ENCODE assay signal across 26 cellular contexts in the genomic region with DNA sequence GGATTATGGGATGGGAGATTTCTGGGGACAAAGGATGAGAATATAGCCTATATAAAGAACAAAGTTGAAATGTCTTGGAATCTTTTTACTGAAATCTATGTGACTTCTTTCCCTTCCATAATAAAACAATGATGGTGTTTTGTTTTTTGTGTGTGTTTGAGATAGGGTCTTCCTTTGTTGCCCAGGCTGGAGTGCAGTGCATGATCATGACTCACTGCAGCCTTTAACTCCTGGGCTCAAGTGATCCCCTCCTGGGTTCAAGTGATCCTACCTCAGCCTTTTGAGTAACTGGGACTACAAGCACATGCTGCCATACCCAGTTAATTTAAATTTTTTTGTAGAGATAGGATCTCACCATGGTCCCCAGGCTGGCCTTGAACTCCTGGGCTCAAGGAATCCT. TPM values are rescaled to one million over a fixed set of nuclear protein-coding genes. Genes with fewer than 3 reads are reported as not detected.
"Had no signal": no experiment of that assay in that cellular context is flagged by ENCODE, and none has a peak within 500 bp of the region (broad histone marks: within the 10 kb centered on the region; RNA-seq: fewer than 3 reads in every experiment).

No MANE protein-coding gene starts in this region.

- H3K27me3 Mint-ChIP-seq: activated B cell treated with CpG ODN at 0.5 μM for 24 hours; activated CD4-positive, alpha-beta T cell treated with anti-CD3 and anti-CD28 coated beads for 36 hours; activated CD8-positive, alpha-beta memory T cell treated with anti-CD3 and anti-CD28 coated beads, Interleukin-2, amount 10 ng/mL, durations not matched to agents 7 days and 5 days; activated CD8-positive, alpha-beta T cell treated with anti-CD3 and anti-CD28 coated beads for 36 hours; activated naive CD8-positive, alpha-beta T cell treated with anti-CD3 and anti-CD28 coated beads, Interleukin-2, amount 10 ng/mL, durations not matched to agents 7 days and 5 days; stimulated activated naive B cell treated with anti-CD40 and anti-IgM and Interleukin-4, amounts not matched to agents 10 μg/mL and 1 μg/mL and 100 μg/mL, for 72 hours; type B pancreatic cell had no signal

- DNase-seq: activated B cell treated with CpG ODN at 0.5 μM for 24 hours; activated CD4-positive, alpha-beta T cell treated with anti-CD3 and anti-CD28 coated beads for 36 hours; activated CD8-positive, alpha-beta memory T cell treated with anti-CD3 and anti-CD28 coated beads, Interleukin-2, amount 10 ng/mL, durations not matched to agents 7 days and 5 days; activated CD8-positive, alpha-beta T cell treated with anti-CD3 and anti-CD28 coated beads for 36 hours; activated gamma-delta T cell treated with Interleukin-2 at 50 U/mL for 16 hours; activated naive CD8-positive, alpha-beta T cell treated with anti-CD3 and anti-CD28 coated beads, Interleukin-2, amount 10 ng/mL, durations not matched to agents 7 days and 5 days; activated T-cell treated with anti-CD3 and anti-CD28 coated beads for 4 hours; amniotic stem cell; cortex of kidney; endodermal cell; esophagus squamous epithelium; head of caudate nucleus; hypothalamus; left ventricle myocardium superior; stimulated activated CD4-positive, alpha-beta T cell treated with anti-CD3 and anti-CD28 coated beads, Interleukin-2, amount 100 ng/mL, for 48 hours; stimulated activated CD8-positive, alpha-beta memory T cell treated with anti-CD3 and anti-CD28 coated beads, Interleukin-4, amount 100 ng/mL, for 48 hours; stimulated activated naive B cell treated with anti-CD40 and anti-IgM and Interleukin-4, amounts not matched to agents 10 μg/mL and 1 μg/mL and 100 μg/mL, for 72 hours; T-helper 1 cell; T-helper 9 cell; testis had no signal

- H3K27ac ChIP-seq: esophagus squamous epithelium, gastroesophageal sphincter, parathyroid adenoma, testis, vagina had no signal

- ATAC-seq: activated CD4-positive, alpha-beta T cell treated with anti-CD3 and anti-CD28 coated beads for 36 hours; activated CD8-positive, alpha-beta memory T cell treated with anti-CD3 and anti-CD28 coated beads, Interleukin-2, amount 10 ng/mL, durations not matched to agents 7 days and 5 days; activated CD8-positive, alpha-beta T cell treated with anti-CD3 and anti-CD28 coated beads for 36 hours; gastroesophageal sphincter; left ventricle myocardium superior; stimulated activated naive B cell treated with anti-CD40 and anti-IgM and Interleukin-4, amounts not matched to agents 10 μg/mL and 1 μg/mL and 100 μg/mL, for 72 hours had no signal

- H3K9me3 Mint-ChIP-seq: activated B cell treated with CpG ODN at 0.5 μM for 24 hours; activated CD8-positive, alpha-beta T cell treated with anti-CD3 and anti-CD28 coated beads for 36 hours; activated naive CD8-positive, alpha-beta T cell treated with anti-CD3 and anti-CD28 coated beads, Interleukin-2, amount 10 ng/mL, durations not matched to agents 7 days and 5 days; endodermal cell had no signal

- H3K27ac Mint-ChIP-seq: activated CD4-positive, alpha-beta T cell treated with anti-CD3 and anti-CD28 coated beads for 36 hours; activated CD8-positive, alpha-beta memory T cell treated with anti-CD3 and anti-CD28 coated beads, Interleukin-2, amount 10 ng/mL, durations not matched to agents 7 days and 5 days; activated CD8-positive, alpha-beta T cell treated with anti-CD3 and anti-CD28 coated beads for 36 hours; activated naive CD8-positive, alpha-beta T cell treated with anti-CD3 and anti-CD28 coated beads, Interleukin-2, amount 10 ng/mL, durations not matched to agents 7 days and 5 days; endodermal cell; stimulated activated naive B cell treated with anti-CD40 and anti-IgM and Interleukin-4, amounts not matched to agents 10 μg/mL and 1 μg/mL and 100 μg/mL, for 72 hours; type B pancreatic cell had no signal

- H2AFZ ChIP-seq: parathyroid adenoma had no signal

- H3K9me3 ChIP-seq: esophagus squamous epithelium, gastroesophageal sphincter, testis, vagina had no signal

- H3K9ac ChIP-seq: parathyroid adenoma had no signal

- H3K4me3 ChIP-seq: esophagus squamous epithelium, gastroesophageal sphincter, testis, vagina had no signal

- H3K4me1 ChIP-seq: parathyroid adenoma had no signal

- H3K27me3 ChIP-seq: esophagus squamous epithelium, gastroesophageal sphincter, testis, vagina had no signal

- H3K4me3 Mint-ChIP-seq: activated B cell treated with CpG ODN at 0.5 μM for 24 hours; activated CD4-positive, alpha-beta T cell treated with anti-CD3 and anti-CD28 coated beads for 36 hours; activated CD8-positive, alpha-beta memory T cell treated with anti-CD3 and anti-CD28 coated beads, Interleukin-2, amount 10 ng/mL, durations not matched to agents 7 days and 5 days; activated CD8-positive, alpha-beta T cell treated with anti-CD3 and anti-CD28 coated beads for 36 hours; activated naive CD8-positive, alpha-beta T cell treated with anti-CD3 and anti-CD28 coated beads, Interleukin-2, amount 10 ng/mL, durations not matched to agents 7 days and 5 days; endodermal cell; stimulated activated naive B cell treated with anti-CD40 and anti-IgM and Interleukin-4, amounts not matched to agents 10 μg/mL and 1 μg/mL and 100 μg/mL, for 72 hours; type B pancreatic cell had no signal

RNA-seq across cellular contexts. Expression of a gene that starts 50.9 kb away (rescaled TPM):
- total RNA-seq: activated B cell treated with CpG ODN at 0.5 μM for 24 hours; activated CD4-positive, alpha-beta T cell treated with anti-CD3 and anti-CD28 coated beads for 36 hours; activated CD8-positive, alpha-beta memory T cell treated with anti-CD3 and anti-CD28 coated beads, Interleukin-2, amount 10 ng/mL, durations not matched to agents 7 days and 5 days; activated CD8-positive, alpha-beta T cell treated with anti-CD3 and anti-CD28 coated beads for 36 hours; activated naive CD8-positive, alpha-beta T cell treated with anti-CD3 and anti-CD28 coated beads, Interleukin-2, amount 10 ng/mL, durations not matched to agents 7 days and 5 days; bronchial epithelial cell; cerebellum; endodermal cell; esophagus squamous epithelium; gastroesophageal sphincter; left ventricle myocardium superior; vagina had no signal
